Comparison of ENCODE assay signal across 23 cellular contexts in genomic region chr11:37505406-37505805, GRCh38.
DNase-seq lines count a peak whose midpoint lies in the region; ATAC-seq, FAIRE-seq and TF ChIP-seq lines count a peak whose summit lies in the region.
"Had no signal": no experiment of that assay in that cellular context is flagged by ENCODE, and none has a peak within 500 bp of the region (broad histone marks: within the 10 kb centered on the region; RNA-seq: fewer than 3 reads in every experiment).

No MANE protein-coding gene starts in this region.

- peak; percentile 32 for FAIRE-seq in keratinocyte (lab: Jason Lieb, UNC)
- FAIRE-seq: endometrium had no signal

- H2AFZ ChIP-seq in IMR-90 (replicated peaks; ENCODE audit: low read length, poor library complexity) (no peak overlapping the region), keratinocyte (ENCODE audit: control insufficient read depth, low read length) (no peak overlapping the region)

- H3K4me1 ChIP-seq in IMR-90 (ENCODE audit: control insufficient read depth, insufficient read depth, low read length) (peaks cover 12% of the 10 kb centered on the region), adipocyte (ENCODE audit: control insufficient read depth, insufficient read depth, low read length) (peaks cover 47% of the 10 kb centered on the region), keratinocyte (ENCODE audit: control insufficient read depth, extremely low read depth, insufficient read depth, low read length) (peaks cover 32% of the 10 kb centered on the region), skeletal muscle satellite cell (ENCODE audit: control insufficient read depth, insufficient read depth, low read length) (peaks cover 42% of the 10 kb centered on the region)
- H3K4me1 ChIP-seq: ascending aorta, colonic mucosa, thyroid gland had no signal

- H4K8ac ChIP-seq in IMR-90 (ENCODE audit: low read depth in 2 of 2, low read length in 2 of 2), result peak overlapping the region in 1 of 2 experiments; percentile 90; a peak in 2 of 4 replicates

- H3K9ac ChIP-seq in IMR-90 (ENCODE audit: low read depth, low read length) (no peak overlapping the region), adipocyte (ENCODE audit: low read length) (peak overlapping the region; percentile 14), keratinocyte (ENCODE audit: control insufficient read depth, extremely low read depth, insufficient read depth, low read length) (peak overlapping the region; percentile 64), skeletal muscle satellite cell (ENCODE audit: low read depth, low read length) (peak overlapping the region; percentile 57)

- no peak overlapping the region for H3K27ac Mint-ChIP-seq in stimulated activated naive CD8-positive, alpha-beta T cell treated with anti-CD3 and anti-CD28 coated beads, Interleukin-15, amount 100 ng/mL, for 72 hours
- no peak overlapping the region for H3K27ac Mint-ChIP-seq in activated T-helper 2 cell treated with anti-CD3 and anti-CD28 coated beads, Interferon-gamma antibody, Interleukin-2, Interleukin-4, amounts not matched to agents 10 μg/mL and 5 μg/mL and 100 μg/mL, durations not matched to agents 14 hours and 24 hours and 36 hours
- H3K27ac Mint-ChIP-seq: CD8-positive, alpha-beta T cell; stimulated activated effector memory CD8-positive, alpha-beta T cell treated with anti-CD3 and anti-CD28 coated beads, Interleukin-12 subunit alpha, Interleukin-12 subunit beta, amount 100 ng/mL, for 72 hours; T-helper 2 cell treated with Interferon-gamma antibody and Interleukin-4, amounts not matched to agents 5 μg/mL and 100 μg/mL, for 36 hours; WTC11 had no signal

- no peak for ATAC-seq in IMR-90 (ENCODE audit: low read depth)
- ATAC-seq in stimulated activated naive CD8-positive, alpha-beta T cell treated with anti-CD3 and anti-CD28 coated beads, Interleukin-15, amount 100 ng/mL, for 72 hours, result no peak
- ATAC-seq: CD8-positive, alpha-beta T cell; stimulated activated effector memory CD8-positive, alpha-beta T cell treated with anti-CD3 and anti-CD28 coated beads, Interleukin-12 subunit alpha, Interleukin-12 subunit beta, amount 100 ng/mL, for 72 hours; WTC11 had no signal

- peak overlapping the region; percentile 51; the same call in 1 of the 2 replicates for H4K5ac ChIP-seq in IMR-90 (ENCODE audit: low read depth, low read length)

- no peaks in the 10 kb centered on the region for H3K79me2 ChIP-seq in keratinocyte (ENCODE audit: control insufficient read depth, insufficient read depth, low read length)

- peak overlapping the region; percentile 67 for H4K91ac ChIP-seq in IMR-90 (ENCODE audit: insufficient read depth, low read depth, low read length)

- peak overlapping the region; percentile 88; the same call in 1 of the 2 replicates for H3K18ac ChIP-seq in IMR-90 (ENCODE audit: low read depth, low read length)

- no peak for DNase-seq in IMR-90
- no peak for DNase-seq in adipocyte (ENCODE audit: low read depth)
- DNase-seq in keratinocyte (ENCODE audit: low read depth, low spot score), result no peak
- no peak for DNase-seq in stimulated activated naive CD8-positive, alpha-beta T cell treated with anti-CD3 and anti-CD28 coated beads, Interleukin-15, amount 100 ng/mL, for 72 hours
- no peak for DNase-seq in EL
- DNase-seq in activated T-helper 2 cell treated with anti-CD3 and anti-CD28 coated beads, Interferon-gamma antibody, Interleukin-2, Interleukin-4, amounts not matched to agents 10 μg/mL and 5 μg/mL and 100 μg/mL, durations not matched to agents 14 hours and 24 hours and 36 hours (ENCODE audit: low spot score), result no peak
- DNase-seq: activated CD4-positive, alpha-beta T cell treated with anti-CD3 and anti-CD28 coated beads, Interleukin-2, amount 50 U/mL, for 48 hours; activated naive CD4-positive, alpha-beta T cell treated with anti-CD3 and anti-CD28 coated beads, Interleukin-2, amount 50 U/mL, for 16 hours; activated T-cell treated with anti-CD3 and anti-CD28 coated beads for 4 hours; CD8-positive, alpha-beta T cell; colonic mucosa; DMS79; hippocampal formation; NCI-H1417 treated with DMSO at 0.1 percent for 48 hours; NCI-H2171; NCI-H774; thyroid gland had no signal

- in situ Hi-C loops in IMR-90 (cut with MboI; ENCODE audit: low sequenced_read_pairs), result no loop called here

- no peak for TF ChIP-seq RAD21 in IMR-90 (IDR thresholded peaks at IDR 0.05; ENCODE audit: low read length)

- H4K20me1 ChIP-seq in IMR-90 (ENCODE audit: insufficient read depth, low read length) (no peaks in the 10 kb centered on the region), keratinocyte (ENCODE audit: control insufficient read depth, extremely low read depth, insufficient read depth, low read length) (no peaks in the 10 kb centered on the region)

- POLR2A ChIA-PET in IMR-90 (lab: Charles Lee; ENCODE audit: unreplicated experiment), result no interaction called here

- H3K4me2 ChIP-seq in IMR-90 (ENCODE audit: low read depth, low read length), result no peak overlapping the region
- H3K4me2 ChIP-seq in keratinocyte (ENCODE audit: control insufficient read depth, extremely low read depth, insufficient read depth, low read depth, low read length), result peak overlapping the region; percentile 86
- H3K4me2 ChIP-seq in skeletal muscle satellite cell (ENCODE audit: low read length), result peak overlapping the region; percentile 77

- H3K79me1 ChIP-seq in IMR-90 (ENCODE audit: low read depth in 1 of 2, low read length in 2 of 2), result no peaks in the 10 kb centered on the region

- H2BK20ac ChIP-seq in IMR-90 (ENCODE audit: low read depth, low read length), result peak overlapping the region; percentile 94

- H3K56ac ChIP-seq in IMR-90 (ENCODE audit: extremely low read depth, insufficient read depth, low read length), result peak overlapping the region; percentile 51; the same call in 1 of the 2 replicates

- H3K23ac ChIP-seq in IMR-90 (ENCODE audit: low read depth, low read length), result peak overlapping the region; percentile 64; the same call in 1 of the 2 replicates

- H3K4me3 Mint-ChIP-seq in stimulated activated naive CD8-positive, alpha-beta T cell treated with anti-CD3 and anti-CD28 coated beads, Interleukin-15, amount 100 ng/mL, for 72 hours, result no peak overlapping the region
- no peak overlapping the region for H3K4me3 Mint-ChIP-seq in activated T-helper 2 cell treated with anti-CD3 and anti-CD28 coated beads, Interferon-gamma antibody, Interleukin-2, Interleukin-4, amounts not matched to agents 10 μg/mL and 5 μg/mL and 100 μg/mL, durations not matched to agents 14 hours and 24 hours and 36 hours (ENCODE audit: low read depth)
- H3K4me3 Mint-ChIP-seq: CD8-positive, alpha-beta T cell; stimulated activated effector memory CD8-positive, alpha-beta T cell treated with anti-CD3 and anti-CD28 coated beads, Interleukin-12 subunit alpha, Interleukin-12 subunit beta, amount 100 ng/mL, for 72 hours; T-helper 2 cell treated with Interferon-gamma antibody and Interleukin-4, amounts not matched to agents 5 μg/mL and 100 μg/mL, for 36 hours; WTC11 had no signal

- H3K14ac ChIP-seq in IMR-90 (replicated peaks; ENCODE audit: low read depth, low read length), result peak overlapping the region; percentile 87

- peak overlapping the region; percentile 94 for H2BK120ac ChIP-seq in IMR-90 (ENCODE audit: low read depth, low read length)

- WGBS in IMR-90 (ENCODE audit: extremely low coverage in 2 of 2, insufficient read length in 1 of 2), 2 experiments, result no CpG with 5 or more reads among the region's 4 CpGs

- TF ChIP-seq POLR2A in IMR-90 (IDR thresholded peaks at IDR 0.05; ENCODE audit: low read depth, low read length), result no peak

- H3K9me3 ChIP-seq in IMR-90 (ENCODE audit: control insufficient read depth, insufficient read depth, low read length) (no peaks in the 10 kb centered on the region), adipocyte (ENCODE audit: control insufficient read depth, low read length) (no peaks in the 10 kb centered on the region), keratinocyte (ENCODE audit: control insufficient read depth, low read depth, low read length) (no peaks in the 10 kb centered on the region), skeletal muscle satellite cell (replicated peaks; ENCODE audit: low read length) (no peaks in the 10 kb centered on the region)
- H3K9me3 ChIP-seq: ascending aorta, colonic mucosa, thyroid gland had no signal

- no peaks in the 10 kb centered on the region for H3K27me3 Mint-ChIP-seq in stimulated activated naive CD8-positive, alpha-beta T cell treated with anti-CD3 and anti-CD28 coated beads, Interleukin-15, amount 100 ng/mL, for 72 hours
- H3K27me3 Mint-ChIP-seq in activated T-helper 2 cell treated with anti-CD3 and anti-CD28 coated beads, Interferon-gamma antibody, Interleukin-2, Interleukin-4, amounts not matched to agents 10 μg/mL and 5 μg/mL and 100 μg/mL, durations not matched to agents 14 hours and 24 hours and 36 hours (ENCODE audit: low read depth), result no peaks in the 10 kb centered on the region

- peak overlapping the region; percentile 95 for H2BK15ac ChIP-seq in IMR-90 (ENCODE audit: low read depth, low read length)

- H3K27ac ChIP-seq in IMR-90 (ENCODE audit: insufficient read depth, low read length), result peak overlapping the region; percentile 31; the same call in 1 of the 2 replicates
- peak overlapping the region; percentile 92 for H3K27ac ChIP-seq in keratinocyte (ENCODE audit: control insufficient read depth, insufficient read depth, low read length)
- H3K27ac ChIP-seq: ascending aorta, colonic mucosa, thyroid gland had no signal

- dilution Hi-C loops in IMR-90 (cut with HindIII; ENCODE audit: low sequenced_read_pairs, unreplicated experiment), result no loop called here
- dilution Hi-C loops in keratinocyte (cut with MboI; ENCODE audit: extremely low pct_ligation_motif_present, low sequenced_read_pairs), result no loop called here

- TF ChIP-seq CTCF in IMR-90 (conservative IDR thresholded peaks at IDR 0.05; ENCODE audit: low read depth, low read length) (no peak), keratinocyte (optimal IDR thresholded peaks at IDR 0.05 in 1 of 3, IDR thresholded peaks at IDR 0.05 in 1 of 3, conservative IDR thresholded peaks at IDR 0.05 in 1 of 3; ENCODE audit: extremely low read depth in 1 of 3, insufficient read depth in 2 of 3, low read length in 3 of 3) (no peak)

- H3K4me3 ChIP-seq in IMR-90 (ENCODE audit: insufficient read depth, low read depth, low read length), result no peak overlapping the region
- H3K4me3 ChIP-seq in adipocyte (ENCODE audit: low read length), result peak overlapping the region; percentile 38
- peak overlapping the region in 1 of 3 experiments; percentile 14 for H3K4me3 ChIP-seq in keratinocyte (ENCODE audit: control insufficient read depth in 2 of 3, extremely low read depth in 1 of 3, insufficient read depth in 2 of 3, low read depth in 1 of 3, low read length in 3 of 3)
- H3K4me3 ChIP-seq in skeletal muscle satellite cell (ENCODE audit: low read length), result no peak overlapping the region
- H3K4me3 ChIP-seq: ascending aorta, colonic mucosa, thyroid gland had no signal

- H2AK9ac ChIP-seq in IMR-90 (replicated peaks; ENCODE audit: low read depth, low read length, poor library complexity), result no peak overlapping the region

- no TSS peak for BruUV-seq in IMR-90 (replicated peaks; lab: Mats Ljungman, UMichigan)

- H3K9me1 ChIP-seq in IMR-90 (ENCODE audit: insufficient read depth, low read length) (no peaks in the 10 kb centered on the region; the same call in 1 of the 2 replicates), keratinocyte (ENCODE audit: control insufficient read depth, extremely low read depth, insufficient read depth, low read length) (no peaks in the 10 kb centered on the region)

- peaks cover 5% of the 10 kb centered on the region for H3K4me1 Mint-ChIP-seq in stimulated activated naive CD8-positive, alpha-beta T cell treated with anti-CD3 and anti-CD28 coated beads, Interleukin-15, amount 100 ng/mL, for 72 hours
- H3K4me1 Mint-ChIP-seq in activated T-helper 2 cell treated with anti-CD3 and anti-CD28 coated beads, Interferon-gamma antibody, Interleukin-2, Interleukin-4, amounts not matched to agents 10 μg/mL and 5 μg/mL and 100 μg/mL, durations not matched to agents 14 hours and 24 hours and 36 hours (ENCODE audit: low read depth), result no peaks in the 10 kb centered on the region
- H3K4me1 Mint-ChIP-seq: stimulated activated effector memory CD8-positive, alpha-beta T cell treated with anti-CD3 and anti-CD28 coated beads, Interleukin-12 subunit alpha, Interleukin-12 subunit beta, amount 100 ng/mL, for 72 hours had no signal

- peak overlapping the region; percentile 83; the same call in 1 of the 2 replicates for H3K4ac ChIP-seq in IMR-90 (ENCODE audit: low read depth, low read length)

- H3K27me3 ChIP-seq in IMR-90 (ENCODE audit: control insufficient read depth, insufficient read depth, low read length), result no peaks in the 10 kb centered on the region
- H3K27me3 ChIP-seq in adipocyte (replicated peaks; ENCODE audit: control insufficient read depth, insufficient read depth, low read length), result no peaks in the 10 kb centered on the region
- H3K27me3 ChIP-seq in keratinocyte (ENCODE audit: control insufficient read depth, extremely low read depth, insufficient read depth, low read length), result no peaks in the 10 kb centered on the region
- no peaks in the 10 kb centered on the region for H3K27me3 ChIP-seq in skeletal muscle satellite cell (ENCODE audit: control insufficient read depth, insufficient read depth, low read length)
- H3K27me3 ChIP-seq: ascending aorta, colonic mucosa, thyroid gland had no signal

- H2BK5ac ChIP-seq in IMR-90 (ENCODE audit: low read depth, low read length, poor library complexity, severe bottlenecking), result peak overlapping the region; percentile 85

- H2AK5ac ChIP-seq in IMR-90 (ENCODE audit: low read depth, low read length), result peak overlapping the region; percentile 83; the same call in 1 of the 2 replicates

- H3K36me3 ChIP-seq in IMR-90 (ENCODE audit: control insufficient read depth, insufficient read depth, low read length), result no peaks in the 10 kb centered on the region
- no peaks in the 10 kb centered on the region for H3K36me3 ChIP-seq in adipocyte (ENCODE audit: control insufficient read depth, insufficient read depth, low read length, severe bottlenecking)
- no peaks in the 10 kb centered on the region for H3K36me3 ChIP-seq in keratinocyte (ENCODE audit: control insufficient read depth in 2 of 2, extremely low read depth in 1 of 2, insufficient read depth in 2 of 2, low read length in 2 of 2)
- no peaks in the 10 kb centered on the region for H3K36me3 ChIP-seq in skeletal muscle satellite cell (ENCODE audit: insufficient read depth, low read length)
- H3K36me3 ChIP-seq: ascending aorta, colonic mucosa, thyroid gland had no signal

- no peaks in the 10 kb centered on the region for H3K36me3 Mint-ChIP-seq in activated T-helper 2 cell treated with anti-CD3 and anti-CD28 coated beads, Interferon-gamma antibody, Interleukin-2, Interleukin-4, amounts not matched to agents 10 μg/mL and 5 μg/mL and 100 μg/mL, durations not matched to agents 14 hours and 24 hours and 36 hours (ENCODE audit: low read depth)
- H3K36me3 Mint-ChIP-seq: CD8-positive, alpha-beta T cell; stimulated activated effector memory CD8-positive, alpha-beta T cell treated with anti-CD3 and anti-CD28 coated beads, Interleukin-12 subunit alpha, Interleukin-12 subunit beta, amount 100 ng/mL, for 72 hours had no signal

- peaks cover 8 to 27% of the 10 kb centered on the region in 2 donors for H3K9me3 Mint-ChIP-seq in stimulated activated naive CD8-positive, alpha-beta T cell treated with anti-CD3 and anti-CD28 coated beads, Interleukin-15, amount 100 ng/mL, for 72 hours
- peaks cover 37% of the 10 kb centered on the region for H3K9me3 Mint-ChIP-seq in activated T-helper 2 cell treated with anti-CD3 and anti-CD28 coated beads, Interferon-gamma antibody, Interleukin-2, Interleukin-4, amounts not matched to agents 10 μg/mL and 5 μg/mL and 100 μg/mL, durations not matched to agents 14 hours and 24 hours and 36 hours

- CTCF ChIA-PET in IMR-90 (lab: Yijun Ruan, JAX), result no interaction called here

- intact Hi-C loops in IMR-90 (cut with micrococcal nuclease), result no loop called here
- intact Hi-C loops in activated T-helper 2 cell treated with anti-CD3 and anti-CD28 coated beads, Interferon-gamma antibody, Interleukin-2, Interleukin-4, amounts not matched to agents 10 μg/mL and 5 μg/mL and 100 μg/mL, durations not matched to agents 14 hours and 24 hours and 36 hours (cut with micrococcal nuclease), result no loop called here
